In genomic region chr2:27628767-27629709, GRCh38 we compare ENCODE assay signal across 8 cellular contexts. TPM values are rescaled to one million over a fixed set of nuclear protein-coding genes. Genes with fewer than 3 reads are reported as not detected.
DNase-seq lines count a peak whose midpoint lies in the region; ATAC-seq, FAIRE-seq and TF ChIP-seq lines count a peak whose summit lies in the region.

Gene CCDC121, minus strand, starts transcription at chr2:27629012. Its CDS starts 1,213 bp downstream, at chr2:27627799.
Gene GPN1, plus strand, starts transcription at chr2:27629050. Its CDS starts 9 bp downstream, at chr2:27629059.

- H3K79me2 ChIP-seq in keratinocyte (ENCODE audit: control insufficient read depth, insufficient read depth, low read length) = peaks cover 22% of the 10 kb centered on the region

- peak within 1 kb of the TSS; percentile 95 for H2AFZ ChIP-seq in keratinocyte (ENCODE audit: control insufficient read depth, low read length)

- H3K27me3 ChIP-seq in keratinocyte (ENCODE audit: control insufficient read depth, extremely low read depth, insufficient read depth, low read length) = no peaks in the 10 kb centered on the region

- no peaks in the 10 kb centered on the region for H4K20me1 ChIP-seq in keratinocyte (ENCODE audit: control insufficient read depth, extremely low read depth, insufficient read depth, low read length)

- no peaks in the 10 kb centered on the region for H3K9me3 ChIP-seq in keratinocyte (ENCODE audit: control insufficient read depth, low read depth, low read length)

- no peak within 1 kb of the TSS for H3K4me3 Mint-ChIP-seq in WTC11

- peak within 1 kb of the TSS; percentile 99 for H3K27ac ChIP-seq in keratinocyte (ENCODE audit: control insufficient read depth, insufficient read depth, low read length)

- H3K36me3 Mint-ChIP-seq in WTC11 = peaks cover 26% of the 10 kb centered on the region

- peak; percentile 98 for ATAC-seq in GM18907 (IDR thresholded peaks at IDR 0.05; ENCODE audit: unreplicated experiment)
- peak; percentile 98 for ATAC-seq in HG03135 (IDR thresholded peaks at IDR 0.05; ENCODE audit: unreplicated experiment)
- ATAC-seq in WTC11 = peak; percentile 99

- H3K36me3 ChIP-seq in keratinocyte (ENCODE audit: control insufficient read depth in 2 of 2, extremely low read depth in 1 of 2, insufficient read depth in 2 of 2, low read length in 2 of 2) = peaks cover 14 to 21% of the 10 kb centered on the region in 2 experiments

- H3K4me3 ChIP-seq in AG09309 (ENCODE audit: control insufficient read depth, low read depth, low read length) (peak within 1 kb of the TSS; percentile 70), keratinocyte (ENCODE audit: control insufficient read depth in 2 of 3, extremely low read depth in 1 of 3, insufficient read depth in 2 of 3, low read depth in 1 of 3, low read length in 3 of 3) (peak within 1 kb of the TSS; percentile 87 to 99 (median 97))

- CTCF ChIA-PET in WTC11 (lab: Charles Lee) = interaction anchor here (0.9 to 1.2 kb wide), 2 partner anchors 55 to 257 kb away, joined by 3 read pairs; no protein-coding TSS in a partner anchor

- no peak within 1 kb of the TSS for H3K27ac Mint-ChIP-seq in WTC11

- H3K9me1 ChIP-seq in keratinocyte (ENCODE audit: control insufficient read depth, extremely low read depth, insufficient read depth, low read length) = no peaks in the 10 kb centered on the region

- dilution Hi-C loops in keratinocyte (cut with MboI; ENCODE audit: extremely low pct_ligation_motif_present, low sequenced_read_pairs) = no loop called here

- no peak for TF ChIP-seq CTCF in AG09309 (IDR thresholded peaks at IDR 0.05; ENCODE audit: control insufficient read depth, insufficient read depth, low read depth, low read length, missing control alignments)
- no peak for TF ChIP-seq CTCF in WTC11 (IDR thresholded peaks at IDR 0.05)
- TF ChIP-seq CTCF in keratinocyte (optimal IDR thresholded peaks at IDR 0.05 in 1 of 3, IDR thresholded peaks at IDR 0.05 in 1 of 3, conservative IDR thresholded peaks at IDR 0.05 in 1 of 3; ENCODE audit: extremely low read depth in 1 of 3, insufficient read depth in 2 of 3, low read length in 3 of 3) = no peak

- POLR2A ChIA-PET in WTC11 (lab: Charles Lee) = interaction anchor here (1.0 to 1.4 kb wide), 2 partner anchors 221 to 249 kb away, joined by 3 read pairs; partner anchors contain the start of gene ZNF513

- H3K4me1 ChIP-seq in keratinocyte (ENCODE audit: control insufficient read depth, extremely low read depth, insufficient read depth, low read length) = peaks cover 30% of the 10 kb centered on the region

- peaks cover 9% of the 10 kb centered on the region for H3K4me1 Mint-ChIP-seq in WTC11

- peak within 1 kb of the TSS; percentile 100 for H3K9ac ChIP-seq in keratinocyte (ENCODE audit: control insufficient read depth, extremely low read depth, insufficient read depth, low read length)

- no peaks in the 10 kb centered on the region for H3K27me3 Mint-ChIP-seq in WTC11 (ENCODE audit: low read depth)

- peak; percentile 62 for DNase-seq in AG09309 (ENCODE audit: low read depth)
- DNase-seq in NCI-H2227 (lab: John Stamatoyannopoulos, UW; ENCODE audit: unreplicated experiment) = peak; percentile 91
- peak; percentile 83 for DNase-seq in WTC11 (ENCODE audit: low spot score)
- DNase-seq in central memory CD4-positive, alpha-beta T cell = peak; percentile 95
- peak; percentile 63 for DNase-seq in keratinocyte (ENCODE audit: low read depth, low spot score)
- peak; percentile 93 to 94 (median 93) for DNase-seq in stimulated activated CD4-positive, alpha-beta T cell treated with anti-CD3 and anti-CD28 coated beads, Interleukin-12 subunit alpha, Interleukin-12 subunit beta, amount 100 ng/mL, for 48 hours (ENCODE audit: low read depth in 2 of 3, low spot score in 1 of 3)

- no peak for FAIRE-seq in keratinocyte (lab: Jason Lieb, UNC)

- peak within 1 kb of the TSS; percentile 76 for H3K4me2 ChIP-seq in keratinocyte (ENCODE audit: control insufficient read depth, extremely low read depth, insufficient read depth, low read depth, low read length)

- H3K9me3 Mint-ChIP-seq in WTC11 = no peaks in the 10 kb centered on the region

TF ChIP-seq in WTC11, 78 proteins besides CTCF, POLR2A, EP300 and RAD21 (continues in another document):
- TF ChIP-seq PREB (CRISPR knock-in tag; IDR thresholded peaks at IDR 0.05; ENCODE audit: borderline replicate concordance) = 0 out of 2 replicates have a peak, but pooled peaks have one; percentile 53
- TF ChIP-seq CREB1 (CRISPR knock-in tag; IDR thresholded peaks at IDR 0.05) = peak; percentile 78; the same call in 1 of the 2 replicates
- 0 out of 2 replicates have a peak, but pooled peaks have one; percentile 26 for TF ChIP-seq ZNF281 (CRISPR knock-in tag; IDR thresholded peaks at IDR 0.05)
- no peak for TF ChIP-seq NR1H2 (CRISPR knock-in tag; IDR thresholded peaks at IDR 0.05)
- 0 out of 2 replicates have a peak, but pooled peaks have one; percentile 44 for TF ChIP-seq MYBL2 (CRISPR knock-in tag; IDR thresholded peaks at IDR 0.05)
- TF ChIP-seq E2F1 (CRISPR knock-in tag; IDR thresholded peaks at IDR 0.05) = peak; percentile 47; the same call in 1 of the 2 replicates
- no peak for TF ChIP-seq CBFB (CRISPR knock-in tag; IDR thresholded peaks at IDR 0.05; ENCODE audit: low read depth)
- TF ChIP-seq KAT7 (CRISPR knock-in tag; IDR thresholded peaks at IDR 0.05; ENCODE audit: borderline replicate concordance) = no peak
- no peak for TF ChIP-seq TP53 (CRISPR knock-in tag; IDR thresholded peaks at IDR 0.05)
- TF ChIP-seq ERG (CRISPR knock-in tag; IDR thresholded peaks at IDR 0.05) = no peak

RNA-seq across cellular contexts. Expression of gene CCDC121, which starts in this region (rescaled TPM):
- 1.9 to 2.9 TPM (median 2.0 TPM) in 3 replicates for total RNA-seq in WTC11 (2021)
- 0.86 to 1.1 TPM (median 1.1 TPM) in 3 replicates for polyA plus RNA-seq in keratinocyte
- 0.70 TPM for polyA plus RNA-seq in keratinocyte (2011; ENCODE audit: low read depth)
- polyA plus RNA-seq in keratinocyte (2011; cell fraction: cytosol; rRNA removed) = 0.40 and 0.89 TPM in 2 replicates
- 2.1 TPM in 2 replicates for polyA plus RNA-seq in keratinocyte (2011; cell fraction: nucleus; rRNA removed)
- 0.83 and 1.00 TPM in 2 replicates for polyA plus RNA-seq in keratinocyte (2012; ENCODE audit: low replicate concordance)
- 0.66 to 1.0 TPM (median 0.69 TPM) in 3 replicates for polyA minus RNA-seq in keratinocyte
- not detected for polyA minus RNA-seq in keratinocyte (2011; cell fraction: cytosol; rRNA and poly(A)+ RNA removed)
- polyA minus RNA-seq in keratinocyte (2011; cell fraction: nucleus; rRNA and poly(A)+ RNA removed) = 4.0 and 5.7 TPM in 2 replicates

RNA-seq across cellular contexts. Expression of gene GPN1, which starts in this region (rescaled TPM):
- total RNA-seq in WTC11 (2021) = 35.9 to 38.4 TPM (median 37.8 TPM) in 3 replicates
- polyA plus RNA-seq in keratinocyte = 77.8 to 103 TPM (median 85.7 TPM) in 3 replicates
- 56.9 TPM for polyA plus RNA-seq in keratinocyte (2011; ENCODE audit: low read depth)
- polyA plus RNA-seq in keratinocyte (2011; cell fraction: cytosol; rRNA removed) = 60.5 and 106 TPM in 2 replicates
- 60.4 and 65.4 TPM in 2 replicates for polyA plus RNA-seq in keratinocyte (2011; cell fraction: nucleus; rRNA removed)
- 37.4 and 68.4 TPM in 2 replicates for polyA plus RNA-seq in keratinocyte (2012; ENCODE audit: low replicate concordance)
- 42.3 to 76.8 TPM (median 65.0 TPM) in 3 replicates for polyA minus RNA-seq in keratinocyte
- polyA minus RNA-seq in keratinocyte (2011; cell fraction: cytosol; rRNA and poly(A)+ RNA removed) = 58.7 TPM
- polyA minus RNA-seq in keratinocyte (2011; cell fraction: nucleus; rRNA and poly(A)+ RNA removed) = 47.4 and 91.5 TPM in 2 replicates

Comparison
In these comparisons a context has a peak if more than half of its experiments do, and no peak if none do; other contexts are left out.
1. Peak in every context shown above with its lines: DNase-seq, ATAC-seq, H3K4me3 ChIP-seq and H3K27ac ChIP-seq.